Comparison of ENCODE assay signal across 9 cellular contexts in the genomic region with DNA sequence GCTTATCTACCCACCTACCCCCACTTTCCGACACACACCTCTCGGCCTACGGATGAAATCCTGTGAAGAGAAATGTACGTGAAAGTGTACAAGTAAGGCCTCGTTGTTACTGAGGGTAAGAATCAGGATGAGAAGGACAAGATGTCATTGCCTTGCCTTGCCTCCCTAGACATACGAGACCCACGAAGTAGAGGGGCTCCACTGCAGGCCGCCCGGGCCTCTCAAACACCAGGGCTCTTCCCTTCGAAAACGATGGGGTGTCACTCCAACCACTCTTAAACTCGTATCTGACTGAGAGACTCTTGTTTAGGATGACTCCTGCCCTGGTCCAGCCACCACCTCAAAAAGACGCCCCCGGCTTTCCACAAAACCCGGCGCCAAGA. TPM values are rescaled to one million over a fixed set of nuclear protein-coding genes. Genes with fewer than 3 reads are reported as not detected.
DNase-seq lines count a peak whose midpoint lies in the region; ATAC-seq, FAIRE-seq and TF ChIP-seq lines count a peak whose summit lies in the region.
"Had no signal": no experiment of that assay in that cellular context is flagged by ENCODE, and none has a peak within 500 bp of the region (broad histone marks: within the 10 kb centered on the region; RNA-seq: fewer than 3 reads in every experiment).

No MANE protein-coding gene starts in this region.

- BruUV-seq in HepG2 (replicated peaks; lab: Mats Ljungman, UMichigan) = TSS peak; percentile 62

- no peaks in the 10 kb centered on the region for H4K20me1 ChIP-seq in HepG2 (ENCODE audit: insufficient read depth, low read length)

- ATAC-seq in GM18511 (IDR thresholded peaks at IDR 0.05; ENCODE audit: unreplicated experiment) (peak; percentile 26), HepG2 (peak; percentile 66)

- H2AFZ ChIP-seq in HepG2 (ENCODE audit: low read length) = no peak overlapping the region

- WGBS in HepG2 (ENCODE audit: low lambda C conversion rate) = 3% methylated on average over 9 of the region's 16 CpGs
- 1% methylated on average over 16 of the region's 16 CpGs for WGBS in tibial nerve, 2 donors

- H3K4me3 ChIP-seq in adipocyte (ENCODE audit: low read length) (peak overlapping the region; percentile 90), HepG2 (replicated peaks in 1 of 3; ENCODE audit: insufficient read depth in 1 of 3, low read depth in 2 of 3, low read length in 3 of 3) (peak overlapping the region; percentile 72 to 100 (median 88)), tibial nerve (peak overlapping the region; percentile 49 to 87 (median 64))

- H3K9me3 ChIP-seq in adipocyte (ENCODE audit: control insufficient read depth, low read length) (no peaks in the 10 kb centered on the region), HepG2 (ENCODE audit: low read length) (no peaks in the 10 kb centered on the region), tibial nerve (no peaks in the 10 kb centered on the region)

- POLR2A ChIA-PET in HepG2 (lab: Yijun Ruan, JAX) = interaction anchor here (0.6 to 1.2 kb wide), 5 partner anchors 9 to 283 kb away, joined by 3 to 5 read pairs (median 4); partner anchors contain the start of genes COX14 and TMBIM6

- H3K27me3 ChIP-seq in adipocyte (replicated peaks; ENCODE audit: control insufficient read depth, insufficient read depth, low read length) (no peaks in the 10 kb centered on the region), HepG2 (ENCODE audit: control insufficient read depth in 1 of 2, insufficient read depth in 2 of 2, low read length in 2 of 2) (no peaks in the 10 kb centered on the region; a peak in 1 of 5 replicates), tibial nerve (no peaks in the 10 kb centered on the region)

- intact Hi-C loops in HepG2 (cut with micrococcal nuclease; ENCODE audit: unreplicated experiment) = loop anchor here (5.0 kb wide), 1 partner anchor 42 kb away; no protein-coding TSS in a partner anchor

- H3K36me3 ChIP-seq in adipocyte (ENCODE audit: control insufficient read depth, insufficient read depth, low read length, severe bottlenecking) (no peaks in the 10 kb centered on the region), HepG2 (replicated peaks in 1 of 2; ENCODE audit: control insufficient read depth in 1 of 2, insufficient read depth in 2 of 2, low read length in 2 of 2) (no peaks in the 10 kb centered on the region), tibial nerve (no peaks in the 10 kb centered on the region)

- DNase-seq in A172 (ENCODE audit: low spot score) (peak; percentile 10), HPDE6-E6E7 (ENCODE audit: extremely low spot score) (peak; percentile 23), adipocyte (ENCODE audit: low read depth) (peak; percentile 36), HepG2 (ENCODE audit: low spot score) (no peak), tibial nerve (ENCODE audit: low spot score in 2 of 2) (no peak), NCI-H2081 treated with DMSO at 0.1 percent for 48 hours (lab: John Stamatoyannopoulos, UW) (no peak), GM20000 (ENCODE audit: low spot score) (no peak)

- H3K27ac ChIP-seq in HepG2 (ENCODE audit: extremely low read length, insufficient read depth, low read length) (peak overlapping the region; percentile 64), tibial nerve (peak overlapping the region in 2 of 4 donors; percentile 60 to 81)

- peaks cover 11% of the 10 kb centered on the region for H3K4me1 ChIP-seq in adipocyte (ENCODE audit: control insufficient read depth, insufficient read depth, low read length)
- peaks cover 60% of the 10 kb centered on the region for H3K4me1 ChIP-seq in HepG2 (ENCODE audit: insufficient read depth, low read length)
- peaks cover 0 to 12% (median 9%) of the 10 kb centered on the region in 4 donors for H3K4me1 ChIP-seq in tibial nerve

- in situ Hi-C loops in HepG2 (cut with HindIII; ENCODE audit: extremely low pct_ligation_motif_present, low pct_unique_long_range_greater_than_20kb) = no loop called here

- TF ChIP-seq RAD21 in HepG2 (CRISPR knock-in tag; IDR thresholded peaks at IDR 0.05) = no peak

- TF ChIP-seq CTCF in HepG2 (CRISPR knock-in tag; IDR thresholded peaks at IDR 0.05) = no peak
- no peak for TF ChIP-seq CTCF in tibial nerve (IDR thresholded peaks at IDR 0.05)
- no peak for TF ChIP-seq CTCF in GM20000 (IDR thresholded peaks at IDR 0.05; ENCODE audit: extremely low read depth, missing control alignments)

- H3K4me2 ChIP-seq in HepG2 (ENCODE audit: low read depth, low read length) = peak overlapping the region; percentile 76

- CTCF ChIA-PET in HepG2 (lab: Yijun Ruan, JAX; ENCODE audit: low intra/inter-chr PET ratio, low total read pairs) = no interaction called here

- H3K9ac ChIP-seq in adipocyte (ENCODE audit: low read length) (peak overlapping the region; percentile 85), HepG2 (ENCODE audit: insufficient read depth, low read depth, low read length) (peak overlapping the region; percentile 82)

- TF ChIP-seq EP300 in HepG2 (IDR thresholded peaks at IDR 0.05; ENCODE audit: low read depth in 2 of 2, low read length in 2 of 2) = no peak
- no peak for TF ChIP-seq EP300 in HepG2 (CRISPR knock-in tag; IDR thresholded peaks at IDR 0.05; ENCODE audit: borderline replicate concordance)
- no peak for TF ChIP-seq EP300 in tibial nerve (IDR thresholded peaks at IDR 0.05)

- no peak for FAIRE-seq in HepG2 (lab: Jason Lieb, UNC)

- peaks cover 52% of the 10 kb centered on the region for H3K79me2 ChIP-seq in HepG2 (ENCODE audit: insufficient read depth, low read length)

- 0 out of 4 replicates have a peak, but pooled peaks of 1 of the 2 experiments have one; percentile 29 for TF ChIP-seq POLR2A in HepG2 (IDR thresholded peaks at IDR 0.05; ENCODE audit: insufficient read depth in 1 of 2, low read depth in 2 of 2, low read length in 2 of 2)
- TF ChIP-seq POLR2A in tibial nerve (IDR thresholded peaks at IDR 0.05) = no peak

RNA-seq across cellular contexts. Expression of gene RACGAP1, which starts 0.5 kb away (rescaled TPM):
- 143 and 147 TPM in 2 replicates for total RNA-seq in A172 (2014; rRNA removed; shearing (Covaris generic))
- total RNA-seq in HepG2 (2016; rRNA removed; fragmentation: Illumina TruSeq; extraction: Trizol) (57.9 and 95.5 TPM in 2 replicates), tibial nerve (10 to 100 TPM in 2 of 4 donors, 1 to 10 TPM in 2; 6.3 to 15.1 (median 10.5) TPM)
- total RNA-seq in HepG2 (2016; cell fraction: cytosol; rRNA removed; fragmentation: Illumina TruSeq; extraction: Trizol; ENCODE audit: low read depth) = 19.2 and 25.1 TPM in 2 replicates
- total RNA-seq in HepG2 (2016; cell fraction: insoluble cytoplasmic fraction; rRNA removed; fragmentation: Illumina TruSeq; extraction: Trizol) = 56.8 and 91.5 TPM in 2 replicates
- total RNA-seq in HepG2 (2016; cell fraction: membrane; rRNA removed; fragmentation: Illumina TruSeq; extraction: Trizol) = 22.2 and 24.7 TPM in 2 replicates
- 29.8 and 36.8 TPM in 2 replicates for total RNA-seq in HepG2 (2016; cell fraction: nucleus; rRNA removed; fragmentation: Illumina TruSeq; extraction: Trizol)
- 14.0 and 16.7 TPM in 2 replicates for polyA plus RNA-seq in HepG2 (2011; rRNA removed)
- polyA plus RNA-seq in HepG2 (2011; cell fraction: cytosol; rRNA removed) = 11.8 and 12.2 TPM in 2 replicates
- 15.3 and 17.4 TPM in 2 replicates for polyA plus RNA-seq in HepG2 (2011; cell fraction: nucleus; rRNA removed)
- polyA plus RNA-seq in HepG2 (2012) = 13.0 and 24.8 TPM in 2 replicates
- 3.3 and 3.8 TPM in 2 replicates for polyA plus RNA-seq in HepG2 (2016; cell fraction: cytosol; fragmentation: Illumina TruSeq; extraction: Trizol; ENCODE audit: low read depth)
- polyA plus RNA-seq in HepG2 (2016; cell fraction: insoluble cytoplasmic fraction; fragmentation: Illumina TruSeq; extraction: Trizol; ENCODE audit: low read depth) = 55.6 and 59.8 TPM in 2 replicates
- 8.3 and 9.6 TPM in 2 replicates for polyA plus RNA-seq in HepG2 (2016; cell fraction: membrane; fragmentation: Illumina TruSeq; extraction: Trizol; ENCODE audit: low read depth)
- 35.4 and 37.2 TPM in 2 replicates for polyA plus RNA-seq in HepG2 (2016; cell fraction: nucleus; fragmentation: Illumina TruSeq; extraction: Trizol; ENCODE audit: insufficient read depth, low read depth)
- polyA minus RNA-seq in HepG2 (2011; rRNA and poly(A)+ RNA removed; ENCODE audit: low replicate concordance) = 65.5 and 353 TPM in 2 replicates
- 20.2 and 21.7 TPM in 2 replicates for polyA minus RNA-seq in HepG2 (2011; cell fraction: cytosol; rRNA and poly(A)+ RNA removed)
- polyA minus RNA-seq in HepG2 (2011; cell fraction: nucleus; rRNA and poly(A)+ RNA removed) = 17.5 and 21.2 TPM in 2 replicates

RNA-seq across cellular contexts. Expression of gene ASIC1, which starts 32.6 kb away (rescaled TPM):
- 1.6 and 3.3 TPM in 2 replicates for total RNA-seq in A172 (2014; rRNA removed; shearing (Covaris generic))
- total RNA-seq in HepG2 (2016; rRNA removed; fragmentation: Illumina TruSeq; extraction: Trizol) (0.24 and 0.44 TPM in 2 replicates), tibial nerve (1 to 10 TPM in 3 of 4 donors, not detected in 1; 1.8 to 4.2 (median 2.9) TPM)
- 0.26 and 0.30 TPM in 2 replicates for total RNA-seq in HepG2 (2016; cell fraction: cytosol; rRNA removed; fragmentation: Illumina TruSeq; extraction: Trizol; ENCODE audit: low read depth)
- total RNA-seq in HepG2 (2016; cell fraction: insoluble cytoplasmic fraction; rRNA removed; fragmentation: Illumina TruSeq; extraction: Trizol) = 0.19 and 1.1 TPM in 2 replicates
- total RNA-seq in HepG2 (2016; cell fraction: membrane; rRNA removed; fragmentation: Illumina TruSeq; extraction: Trizol) = 0.49 and 0.52 TPM in 2 replicates
- total RNA-seq in HepG2 (2016; cell fraction: nucleus; rRNA removed; fragmentation: Illumina TruSeq; extraction: Trizol) = 0.47 and 0.75 TPM in 2 replicates
- 1.3 and 1.5 TPM in 2 replicates for polyA plus RNA-seq in HepG2 (2011; rRNA removed)
- 0.85 and 0.98 TPM in 2 replicates for polyA plus RNA-seq in HepG2 (2011; cell fraction: cytosol; rRNA removed)
- 2.6 and 3.1 TPM in 2 replicates for polyA plus RNA-seq in HepG2 (2011; cell fraction: nucleus; rRNA removed)
- polyA plus RNA-seq in HepG2 (2012) = 0.56 and 0.67 TPM in 2 replicates
- polyA plus RNA-seq in HepG2 (2016; cell fraction: cytosol; fragmentation: Illumina TruSeq; extraction: Trizol; ENCODE audit: low read depth) = 0.34 and 0.51 TPM in 2 replicates
- 0.59 and 0.66 TPM in 2 replicates for polyA plus RNA-seq in HepG2 (2016; cell fraction: insoluble cytoplasmic fraction; fragmentation: Illumina TruSeq; extraction: Trizol; ENCODE audit: low read depth)
- 0.59 and 0.63 TPM in 2 replicates for polyA plus RNA-seq in HepG2 (2016; cell fraction: membrane; fragmentation: Illumina TruSeq; extraction: Trizol; ENCODE audit: low read depth)
- 2.9 and 3.2 TPM in 2 replicates for polyA plus RNA-seq in HepG2 (2016; cell fraction: nucleus; fragmentation: Illumina TruSeq; extraction: Trizol; ENCODE audit: insufficient read depth, low read depth)
- polyA minus RNA-seq in HepG2 (2011; rRNA and poly(A)+ RNA removed; ENCODE audit: low replicate concordance) = 2.0 and 12.2 TPM in 2 replicates
- polyA minus RNA-seq in HepG2 (2011; cell fraction: cytosol; rRNA and poly(A)+ RNA removed) = 0.40 and 0.88 TPM in 2 replicates
- polyA minus RNA-seq in HepG2 (2011; cell fraction: nucleus; rRNA and poly(A)+ RNA removed) = 0.87 and 1.3 TPM in 2 replicates

RNA-seq across cellular contexts. Expression of gene AQP6, which starts 52.0 kb away (rescaled TPM):
- total RNA-seq in A172 (2014; rRNA removed; shearing (Covaris generic)) = not detected in 2 replicates
- 0.51 and 1.3 TPM in 2 replicates for total RNA-seq in HepG2 (2016; rRNA removed; fragmentation: Illumina TruSeq; extraction: Trizol)
- 0.20 and 0.35 TPM in 2 replicates for total RNA-seq in HepG2 (2016; cell fraction: cytosol; rRNA removed; fragmentation: Illumina TruSeq; extraction: Trizol; ENCODE audit: low read depth)
- total RNA-seq in HepG2 (2016; cell fraction: insoluble cytoplasmic fraction; rRNA removed; fragmentation: Illumina TruSeq; extraction: Trizol) = 0.54 and 1.1 TPM in 2 replicates
- total RNA-seq in HepG2 (2016; cell fraction: membrane; rRNA removed; fragmentation: Illumina TruSeq; extraction: Trizol) = 0.55 and 0.59 TPM in 2 replicates
- 0.47 and 0.87 TPM in 2 replicates for total RNA-seq in HepG2 (2016; cell fraction: nucleus; rRNA removed; fragmentation: Illumina TruSeq; extraction: Trizol)
- polyA plus RNA-seq in HepG2 (2011; rRNA removed) = 0.32 and 0.38 TPM in 2 replicates
- 0.21 and 0.23 TPM in 2 replicates for polyA plus RNA-seq in HepG2 (2011; cell fraction: cytosol; rRNA removed)
- polyA plus RNA-seq in HepG2 (2011; cell fraction: nucleus; rRNA removed) = 0.64 and 0.79 TPM in 2 replicates
- polyA plus RNA-seq in HepG2 (2012) = 0.43 and 0.78 TPM in 2 replicates
- polyA plus RNA-seq in HepG2 (2016; cell fraction: cytosol; fragmentation: Illumina TruSeq; extraction: Trizol; ENCODE audit: low read depth) = 0.23 and 0.31 TPM in 2 replicates
- polyA plus RNA-seq in HepG2 (2016; cell fraction: insoluble cytoplasmic fraction; fragmentation: Illumina TruSeq; extraction: Trizol; ENCODE audit: low read depth) = 0.48 and 0.69 TPM in 2 replicates
- polyA plus RNA-seq in HepG2 (2016; cell fraction: membrane; fragmentation: Illumina TruSeq; extraction: Trizol; ENCODE audit: low read depth) = 0.23 and 0.48 TPM in 2 replicates
- 1.6 and 2.3 TPM in 2 replicates for polyA plus RNA-seq in HepG2 (2016; cell fraction: nucleus; fragmentation: Illumina TruSeq; extraction: Trizol; ENCODE audit: insufficient read depth, low read depth)
- polyA minus RNA-seq in HepG2 (2011; rRNA and poly(A)+ RNA removed; ENCODE audit: low replicate concordance) = 0.16 and 0.48 TPM in 2 replicates
- not detected in 2 replicates for polyA minus RNA-seq in HepG2 (2011; cell fraction: cytosol; rRNA and poly(A)+ RNA removed)
- polyA minus RNA-seq in HepG2 (2011; cell fraction: nucleus; rRNA and poly(A)+ RNA removed) = 0.25 TPM in 1 of 2 replicates, not detected in the other
- total RNA-seq in tibial nerve = under 1 TPM in 2 of 4 donors, not detected in 2; 0.39 to 0.63 TPM
- total RNA-seq: renal cortical epithelial cell had no signal

Comparison
In these comparisons a context has a peak if more than half of its experiments do, and no peak if none do; other contexts are left out.
1. DNase-seq: peak in A172 (single experiment), HPDE6-E6E7 (single experiment) and adipocyte (single experiment); none in HepG2 (single experiment), tibial nerve (0 of 2), NCI-H2081 treated with DMSO at 0.1 percent for 48 hours (single experiment) and GM20000 (single experiment).
2. Peak in every context shown above with its lines, with median percentiles within 50 percentile points of each other: H3K4me3 ChIP-seq.